In genomic region chr4:48068182-48068581, GRCh38 we compare ENCODE assay signal across 36 cellular contexts. TPM values are rescaled to one million over a fixed set of nuclear protein-coding genes. Genes with fewer than 3 reads are reported as not detected.
"Had no signal": no experiment of that assay in that cellular context is flagged by ENCODE, and none has a peak within 500 bp of the region (broad histone marks: within the 10 kb centered on the region; RNA-seq: fewer than 3 reads in every experiment).

No MANE protein-coding gene starts in this region.

- H3K4me3 Mint-ChIP-seq: activated CD4-positive, alpha-beta memory T cell treated with anti-CD3 and anti-CD28 coated beads, Interleukin-2, amount 10 ng/mL, durations not matched to agents 7 days and 5 days; activated T-cell treated with anti-CD3 and anti-CD28 coated beads, Interleukin-2, amount 50 U/mL, for 72 hours; activated T-helper 17 cell treated with anti-CD3 and anti-CD28 coated beads, Interleukin-2, amount 50 U/mL, for 72 hours; central memory CD8-positive, alpha-beta T cell had no signal

- DNase-seq: activated CD4-positive, alpha-beta memory T cell treated with anti-CD3 and anti-CD28 coated beads, Interleukin-2, amount 10 ng/mL, durations not matched to agents 7 days and 5 days; activated CD4-positive, alpha-beta T cell treated with anti-CD3 and anti-CD28 coated beads for 1 hour; activated CD4-positive, alpha-beta T cell treated with anti-CD3 and anti-CD28 coated beads for 48 hours; activated CD4-positive, CD25-positive, alpha-beta regulatory T cell; activated effector memory CD4-positive, alpha-beta T cell treated with anti-CD3 and anti-CD28 coated beads, Interleukin-2, amount 50 U/mL, for 16 hours; activated naive CD4-positive, alpha-beta T cell; activated T-cell treated with anti-CD3 and anti-CD28 coated beads, Interleukin-2, amount 50 U/mL, for 1 hour; activated T-cell treated with anti-CD3 and anti-CD28 coated beads, Interleukin-2, amount 50 U/mL, for 72 hours; amygdala; NCI-H1092 treated with DMSO at 0.1 percent for 48 hours; NCI-H1417; NCI-H146; NCI-H187; NCI-H2029 treated with DMSO at 0.1 percent for 48 hours; NCI-H2107; NCI-H2171; NCI-H510A; NCI-H526; NCI-H748 treated with DMSO at 0.1 percent for 48 hours; NK-92 treated with Interleukin-12 subunit alpha and Interleukin-12 subunit beta, amount 100 ng/mL, for 24 hours; PC-9; SIG-M5; T1000; WERI-Rb-1 had no signal

- H3K27me3 Mint-ChIP-seq: activated CD4-positive, alpha-beta memory T cell treated with anti-CD3 and anti-CD28 coated beads, Interleukin-2, amount 10 ng/mL, durations not matched to agents 7 days and 5 days; activated T-helper 17 cell treated with anti-CD3 and anti-CD28 coated beads, Interleukin-2, amount 50 U/mL, for 72 hours; central memory CD8-positive, alpha-beta T cell had no signal

- H3K9me3 ChIP-seq: ascending aorta had no signal

- H3K27me3 ChIP-seq: ascending aorta, cardiac muscle cell had no signal

- H3K36me3 ChIP-seq: ascending aorta, cardiac muscle cell, WERI-Rb-1 had no signal

- H2AFZ ChIP-seq: PC-9 had no signal

- H3K4me3 ChIP-seq: ascending aorta, cardiac muscle cell, PC-9 had no signal

- H3K4me2 ChIP-seq: KMS-11, PC-9 had no signal

- H3K9ac ChIP-seq: KMS-11 had no signal

- H3K27ac Mint-ChIP-seq: activated CD4-positive, alpha-beta memory T cell treated with anti-CD3 and anti-CD28 coated beads, Interleukin-2, amount 10 ng/mL, durations not matched to agents 7 days and 5 days; activated naive CD4-positive, alpha-beta T cell treated with anti-CD3 and anti-CD28 coated beads, Interleukin-2, amount 50 U/mL, for 72 hours; activated T-cell treated with anti-CD3 and anti-CD28 coated beads, Interleukin-2, amount 50 U/mL, for 72 hours; activated T-helper 17 cell treated with anti-CD3 and anti-CD28 coated beads, Interleukin-2, amount 50 U/mL, for 72 hours had no signal

- H3K4me1 ChIP-seq: ascending aorta had no signal

- H3K27ac ChIP-seq: ascending aorta, cardiac muscle cell, KMS-11, PC-9, RWPE1, WERI-Rb-1 had no signal

- ATAC-seq: activated T-helper 17 cell treated with anti-CD3 and anti-CD28 coated beads, Interleukin-2, amount 50 U/mL, for 72 hours; Right ventricle myocardium inferior; SK-N-SH treated with all-trans-retinoic acid at 6 μM for 48 hours had no signal

- H3K9me3 Mint-ChIP-seq: activated CD4-positive, alpha-beta memory T cell treated with anti-CD3 and anti-CD28 coated beads, Interleukin-2, amount 10 ng/mL, durations not matched to agents 7 days and 5 days; activated T-cell treated with anti-CD3 and anti-CD28 coated beads, Interleukin-2, amount 50 U/mL, for 72 hours; activated T-helper 17 cell treated with anti-CD3 and anti-CD28 coated beads, Interleukin-2, amount 50 U/mL, for 72 hours; central memory CD8-positive, alpha-beta T cell had no signal

RNA-seq across cellular contexts. Expression of gene CNGA1, which starts 51.7 kb away (rescaled TPM):
- total RNA-seq: activated CD4-positive, alpha-beta memory T cell treated with anti-CD3 and anti-CD28 coated beads, Interleukin-2, amount 10 ng/mL, durations not matched to agents 7 days and 5 days; ascending aorta; OCI-LY7; Right ventricle myocardium inferior; T-helper 1 cell treated with Interleukin-12 subunit alpha and Interleukin-12 subunit beta and Interleukin-4 antibody, amounts not matched to agents 30 ng/mL and 1 ng/mL, for 36 hours; T-helper 2 cell treated with Interferon-gamma antibody and Interleukin-4, amounts not matched to agents 100 ng/mL and 5 ng/mL, for 36 hours had no signal
